In genomic region chr12:9379023-9379742, GRCh38 we compare ENCODE assay signal across 1 cellular context.
TF ChIP-seq lines count a peak whose summit lies in the region.

No MANE protein-coding gene starts in this region.

TF ChIP-seq in HCT116, 20 proteins besides CTCF, POLR2A, EP300 and RAD21 (continued from another document):
- TF ChIP-seq JUND (IDR thresholded peaks at IDR 0.05) (no peak), POLR2AphosphoS5 (IDR thresholded peaks at IDR 0.05; ENCODE audit: low read depth, low read length) (no peak), ZNF274 (IDR thresholded peaks at IDR 0.05; ENCODE audit: low read depth, low read length) (no peak), SIN3A (IDR thresholded peaks at IDR 0.05; ENCODE audit: low read depth) (no peak), ZFX (IDR thresholded peaks at IDR 0.05) (no peak), SP1 (IDR thresholded peaks at IDR 0.05; ENCODE audit: low read depth) (no peak), CEBPB (IDR thresholded peaks at IDR 0.05; ENCODE audit: low read depth) (no peak), YY1 (IDR thresholded peaks at IDR 0.05; ENCODE audit: extremely low read depth, insufficient replicate concordance, low read depth, low read length) (no peak), SRF (IDR thresholded peaks at IDR 0.05; ENCODE audit: low read depth) (no peak)
